Comparison of ENCODE assay signal across 8 cellular contexts in the genomic region with DNA sequence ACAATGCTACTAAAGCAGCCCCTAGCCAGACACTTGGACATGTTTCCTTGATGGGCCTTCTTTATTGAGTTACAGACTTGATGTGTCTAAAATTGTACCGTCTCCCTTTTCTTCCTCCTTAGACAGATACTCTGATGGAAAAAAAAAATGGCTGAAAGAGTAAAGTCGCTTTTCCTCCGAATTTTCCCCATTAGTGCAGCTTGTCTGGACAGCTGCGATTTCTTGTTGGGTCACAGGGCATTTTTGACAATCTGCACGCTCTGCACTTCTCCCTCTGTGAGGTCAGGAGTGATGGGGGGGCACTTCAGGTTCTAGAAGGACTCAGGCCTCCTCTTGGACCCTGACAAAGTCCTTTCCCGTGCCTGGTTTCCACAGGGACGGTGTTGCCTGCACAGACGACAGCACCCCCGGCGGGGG. TPM values are rescaled to one million over a fixed set of nuclear protein-coding genes. Genes with fewer than 3 reads are reported as not detected.
DNase-seq lines count a peak whose midpoint lies in the region; ATAC-seq and TF ChIP-seq lines count a peak whose summit lies in the region.

No MANE protein-coding gene starts in this region.

- TF ChIP-seq CTCF in AG10803 (conservative IDR thresholded peaks at IDR 0.05; ENCODE audit: low read length) (no peak), astrocyte of the spinal cord (IDR thresholded peaks at IDR 0.05; ENCODE audit: low read depth, low read length) (no peak), lower lobe of right lung (IDR thresholded peaks at IDR 0.05) (peak; percentile 23), upper lobe of left lung (IDR thresholded peaks at IDR 0.05) (peak in 1 of 6 experiments; percentile 39), GM10266 (IDR thresholded peaks at IDR 0.05; ENCODE audit: control insufficient read depth, insufficient read depth, low read depth, missing control alignments) (no peak)

- in situ Hi-C loops in astrocyte of the spinal cord (cut with HindIII; ENCODE audit: low sequenced_read_pairs), result no loop called here

- H3K27me3 ChIP-seq in HUES48 (ENCODE audit: control insufficient read depth, insufficient read depth, low read length), result no peaks in the 10 kb centered on the region
- H3K27me3 ChIP-seq in lower lobe of right lung (ENCODE audit: low read depth), result no peaks in the 10 kb centered on the region
- H3K27me3 ChIP-seq in upper lobe of left lung, result no peaks in the 10 kb centered on the region

- H3K27ac ChIP-seq in HUES48 (ENCODE audit: low read depth, low read length), result peak overlapping the region; percentile 98
- H3K27ac ChIP-seq in lower lobe of right lung, result peak overlapping the region; percentile 99
- H3K27ac ChIP-seq in upper lobe of left lung, result peak overlapping the region; percentile 97 to 100 (median 98)

- TF ChIP-seq EP300 in upper lobe of left lung (IDR thresholded peaks at IDR 0.05), result no peak

- ATAC-seq in lower lobe of right lung, result no peak
- ATAC-seq in upper lobe of left lung (ENCODE audit: low FRiP score in 2 of 2), result no peak

- peak overlapping the region; percentile 81 for H3K9ac ChIP-seq in HUES48 (ENCODE audit: low read depth, low read length)

- peaks cover 20% of the 10 kb centered on the region for H3K4me1 ChIP-seq in HUES48 (ENCODE audit: control insufficient read depth, insufficient read depth, low read length)
- peaks cover 41% of the 10 kb centered on the region for H3K4me1 ChIP-seq in lower lobe of right lung
- H3K4me1 ChIP-seq in upper lobe of left lung, result peaks cover 39 to 48% (median 44%) of the 10 kb centered on the region in 4 donors

- no peak for DNase-seq in AG10803 (ENCODE audit: low read depth)
- DNase-seq in astrocyte of the spinal cord (ENCODE audit: low read depth, low spot score), result peak; percentile 58
- DNase-seq in lower lobe of right lung, result no peak
- no peak for DNase-seq in upper lobe of left lung
- no peak for DNase-seq in HK-2 (ENCODE audit: unreplicated experiment)
- DNase-seq in GM10266 (ENCODE audit: extremely low spot score), result no peak
- DNase-seq in COR-L47 (lab: John Stamatoyannopoulos, UW), result no peak

- H3K36me3 ChIP-seq in HUES48 (ENCODE audit: control insufficient read depth, insufficient read depth, low read length) (peaks cover 15% of the 10 kb centered on the region), lower lobe of right lung (peaks cover 14% of the 10 kb centered on the region), upper lobe of left lung (peaks cover 0 to 12% (median 1%) of the 10 kb centered on the region in 4 donors)

- H3K9me3 ChIP-seq in HUES48 (ENCODE audit: control insufficient read depth, insufficient read depth, low read length) (no peaks in the 10 kb centered on the region), lower lobe of right lung (no peaks in the 10 kb centered on the region), upper lobe of left lung (no peaks in the 10 kb centered on the region)

- WGBS in upper lobe of left lung, 2 donors, result 11 to 25% methylated on average over 5 to 9 of the region's 10 CpGs

- intact Hi-C loops in lower lobe of right lung (cut with DNase I), result no loop called here

- TF ChIP-seq POLR2A in upper lobe of left lung (IDR thresholded peaks at IDR 0.05), result no peak

- H3K4me3 ChIP-seq in AG10803 (ENCODE audit: low read length) (peak overlapping the region; percentile 92), HUES48 (ENCODE audit: low read depth, low read length) (peak overlapping the region; percentile 87), astrocyte of the spinal cord (ENCODE audit: low read depth, low read length) (peak overlapping the region; percentile 87), lower lobe of right lung (peak overlapping the region; percentile 86), upper lobe of left lung (peak overlapping the region; percentile 65 to 88 (median 78))

RNA-seq across cellular contexts. Expression of gene PRKAR1A, which starts 1.0 kb away (rescaled TPM):
- total RNA-seq in lower lobe of right lung, result 374 TPM
- total RNA-seq in upper lobe of left lung, result 100 to 1,000 TPM; 161 to 490 (median 396) TPM

RNA-seq across cellular contexts. Expression of gene WIPI1, which starts 54.0 kb away (rescaled TPM):
- total RNA-seq in lower lobe of right lung (37.5 TPM), upper lobe of left lung (100 to 1,000 TPM in 1 of 6 donors, 10 to 100 TPM in 5; 34.7 to 151 (median 44.4) TPM)
